31 cellular contexts compared by ENCODE assay signal in the genomic region with DNA sequence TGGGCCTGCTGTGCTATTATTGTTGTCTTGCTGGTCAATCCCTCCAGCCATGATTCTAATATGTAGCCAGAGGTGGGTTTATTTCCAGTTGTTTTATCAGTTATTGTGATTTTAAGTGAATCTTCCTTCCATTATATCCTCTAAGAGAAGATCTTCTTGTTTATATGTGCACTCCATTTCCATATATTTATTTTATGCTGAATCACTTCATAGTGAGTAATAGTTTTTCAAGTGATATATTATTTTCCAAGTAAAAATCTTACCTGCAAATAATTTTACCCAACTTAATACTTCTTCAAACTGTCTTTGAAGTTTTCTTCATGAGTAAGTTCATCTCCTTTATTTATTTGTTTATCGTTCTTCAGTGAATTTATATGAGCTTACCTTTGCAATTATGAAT. TPM values are rescaled to one million over a fixed set of nuclear protein-coding genes. Genes with fewer than 3 reads are reported as not detected.
"Had no signal": no experiment of that assay in that cellular context is flagged by ENCODE, and none has a peak within 500 bp of the region (broad histone marks: within the 10 kb centered on the region; RNA-seq: fewer than 3 reads in every experiment).

No MANE protein-coding gene starts in this region.

- H3K79me2 ChIP-seq: parathyroid adenoma had no signal

- H3K4me1 ChIP-seq: psoas muscle, sigmoid colon, suprapubic skin, testis, tibial artery, transverse colon, upper lobe of right lung, uterus had no signal

- FAIRE-seq: small intestine had no signal

- H2AFZ ChIP-seq: parathyroid adenoma had no signal

- H3K4me3 ChIP-seq: psoas muscle, right lobe of liver, sigmoid colon, suprapubic skin, testis, tibial artery, transverse colon, upper lobe of right lung, uterus had no signal

- ATAC-seq: naive thymus-derived CD8-positive, alpha-beta T cell; natural killer cell treated with Interleukin-12 subunit alpha and Interleukin-12 subunit beta and Interleukin-15 and Interleukin-18, amount 100 ng/mL, for 72 hours; psoas muscle; right cardiac atrium; right lobe of liver; stimulated activated effector memory CD8-positive, alpha-beta T cell treated with anti-CD3 and anti-CD28 coated beads, Interleukin-12 subunit alpha, Interleukin-12 subunit beta, amount 100 ng/mL, for 72 hours; stimulated activated naive B cell treated with anti-CD40 and anti-IgM and Interleukin-4, amounts not matched to agents 10 μg/mL and 1 μg/mL and 100 μg/mL, for 72 hours; stimulated activated naive CD8-positive, alpha-beta T cell treated with anti-CD3 and anti-CD28 coated beads, Interleukin-15, amount 100 ng/mL, for 72 hours; stimulated activated naive CD8-positive, alpha-beta T cell treated with anti-CD3 and anti-CD28 coated beads, Interleukin-15, Interleukin-2, amounts not matched to agents 100 U/mL and 50 U/mL, for 24 hours; upper lobe of right lung had no signal

- DNase-seq: naive thymus-derived CD8-positive, alpha-beta T cell; nephron progenitor cell; nucleus accumbens; posterior cingulate gyrus; psoas muscle; right cardiac atrium; right lobe of liver; sigmoid colon; small intestine; stimulated activated CD4-positive, alpha-beta T cell treated with anti-CD3 and anti-CD28 coated beads, Interleukin-15, amount 100 ng/mL, for 24 hours; stimulated activated CD4-positive, alpha-beta T cell treated with anti-CD3 and anti-CD28 coated beads, Interleukin-2, amount 100 ng/mL, for 24 hours; stimulated activated CD4-positive, alpha-beta T cell treated with anti-CD3 and anti-CD28 coated beads, Interleukin-2, amount 100 ng/mL, for 48 hours; stimulated activated CD4-positive, alpha-beta T cell treated with anti-CD3 and anti-CD28 coated beads, Interleukin-4, amount 100 ng/mL, for 24 hours; stimulated activated naive B cell treated with anti-CD40 and anti-IgM and Interleukin-4, amounts not matched to agents 10 μg/mL and 1 μg/mL and 100 μg/mL, for 72 hours; stimulated activated naive CD8-positive, alpha-beta T cell treated with anti-CD3 and anti-CD28 coated beads, Interleukin-15, amount 100 ng/mL, for 72 hours; stimulated activated naive CD8-positive, alpha-beta T cell treated with anti-CD3 and anti-CD28 coated beads, Interleukin-15, Interleukin-2, amounts not matched to agents 100 U/mL and 50 U/mL, for 24 hours; substantia nigra; testis; tibial artery; transverse colon; upper lobe of right lung; uterus had no signal

- H3K27me3 ChIP-seq: neutrophil, right lobe of liver, sigmoid colon, suprapubic skin, testis, tibial artery, transverse colon, upper lobe of right lung, uterus had no signal

- H3K9me3 ChIP-seq: neutrophil, psoas muscle, right lobe of liver, sigmoid colon, suprapubic skin, testis, tibial artery, transverse colon, upper lobe of right lung, uterus had no signal

- H3K36me3 ChIP-seq: neutrophil, right lobe of liver, transverse colon, uterus had no signal

- H3K27ac ChIP-seq: neutrophil, parathyroid adenoma, psoas muscle, right lobe of liver, sigmoid colon, suprapubic skin, testis, tibial artery, transverse colon, upper lobe of right lung, uterus had no signal

- H3K9ac ChIP-seq: parathyroid adenoma had no signal

RNA-seq across cellular contexts. Expression of a gene that starts 13.5 kb away (rescaled TPM):
- total RNA-seq: neural crest cell, progenitor cell of endocrine pancreas, renal cortical epithelial cell, urinary bladder, uterus had no signal
